27 cellular contexts compared by ENCODE assay signal in genomic region chr5:139859013-139859412, GRCh38.
A peak's percentile ranks its signal among the peaks of the same experiment; 100 is the strongest.
DNase-seq lines count a peak whose midpoint lies in the region; ATAC-seq, FAIRE-seq and TF ChIP-seq lines count a peak whose summit lies in the region.
"Had no signal": no experiment of that assay in that cellular context is flagged by ENCODE, and none has a peak within 500 bp of the region (broad histone marks: within the 10 kb centered on the region; RNA-seq: fewer than 3 reads in every experiment).

No MANE protein-coding gene starts in this region.

- H3K27me3 Mint-ChIP-seq in chondrocyte (ENCODE audit: low read depth) = peaks cover 26% of the 10 kb centered on the region

- no peak overlapping the region for H3K4me3 ChIP-seq in kidney (ENCODE audit: low read length in 2 of 2)
- no peak overlapping the region for H3K4me3 ChIP-seq in spleen
- H3K4me3 ChIP-seq: BLaER1, GM12878 had no signal

- H3K9ac ChIP-seq in kidney (ENCODE audit: low read length in 2 of 2) = no peak overlapping the region
- H3K9ac ChIP-seq: BLaER1 had no signal

- no peaks in the 10 kb centered on the region for H3K9me3 Mint-ChIP-seq in chondrocyte (ENCODE audit: low read depth)
- H3K9me3 Mint-ChIP-seq: CD14-positive monocyte; CD4-positive, alpha-beta memory T cell; CD8-positive, alpha-beta memory T cell had no signal

- H3K4me1 Mint-ChIP-seq in chondrocyte (ENCODE audit: low read depth) = no peaks in the 10 kb centered on the region
- H3K4me1 Mint-ChIP-seq: CD14-positive monocyte; CD4-positive, alpha-beta memory T cell; CD4-positive, CD25-positive, alpha-beta regulatory T cell; CD8-positive, alpha-beta memory T cell had no signal

- intact Hi-C loops in kidney (cut with DNase I) = no loop called here
- intact Hi-C loops in spleen (cut with DNase I; ENCODE audit: low total_unique reads) = no loop called here

- TF ChIP-seq CTCF in chondrocyte (IDR thresholded peaks at IDR 0.05) (no peak), kidney (IDR thresholded peaks at IDR 0.05; ENCODE audit: borderline replicate concordance, extremely low read depth, insufficient read depth) (no peak), spleen (IDR thresholded peaks at IDR 0.05 in 8 of 11, conservative IDR thresholded peaks at IDR 0.05 in 3 of 11) (no peak)

- H3K36me3 Mint-ChIP-seq in chondrocyte (ENCODE audit: low read depth) = no peaks in the 10 kb centered on the region
- H3K36me3 Mint-ChIP-seq: CD14-positive monocyte; CD4-positive, alpha-beta memory T cell; CD4-positive, CD25-positive, alpha-beta regulatory T cell; CD8-positive, alpha-beta memory T cell had no signal

- H3K27ac ChIP-seq in kidney (ENCODE audit: low read depth in 2 of 2, low read length in 2 of 2) (no peak overlapping the region), spleen (no peak overlapping the region)
- H3K27ac ChIP-seq: BLaER1 had no signal

- DNase-seq in chondrocyte (ENCODE audit: low spot score) (peak; percentile 52), kidney (peak; percentile 26), spleen (peak; percentile 53), retina (no peak)
- DNase-seq in stimulated activated naive CD8-positive, alpha-beta T cell treated with anti-CD3 and anti-CD28 coated beads, Interleukin-15, Interleukin-2, amounts not matched to agents 100 U/mL and 50 U/mL, for 24 hours = no peak
- DNase-seq: 8988T; ACHN; BE2C; C1 segment of cervical spinal cord; CD4-positive, alpha-beta memory T cell; CD4-positive, CD25-positive, alpha-beta regulatory T cell; CD8-positive, alpha-beta memory T cell; COR-L47; DMS 273 treated with DMSO at 0.1 percent for 48 hours; DMS153; DMS53; DMS79; DND-41; EL; GDM1 had no signal

- peaks cover 0 to 3% of the 10 kb centered on the region in 2 donors for H3K4me1 ChIP-seq in kidney (ENCODE audit: control insufficient read depth in 1 of 2, insufficient read depth in 1 of 2, low read depth in 1 of 2, low read length in 2 of 2)
- peaks cover 0 to 27% (median 6%) of the 10 kb centered on the region in 6 donors for H3K4me1 ChIP-seq in spleen
- H3K4me1 ChIP-seq: BE2C, BLaER1 had no signal

- no peak overlapping the region for H3K27ac Mint-ChIP-seq in chondrocyte (ENCODE audit: unreplicated experiment)
- H3K27ac Mint-ChIP-seq: CD14-positive monocyte; CD4-positive, alpha-beta memory T cell; CD4-positive, CD25-positive, alpha-beta regulatory T cell; CD8-positive, alpha-beta memory T cell had no signal

- FAIRE-seq in kidney (lab: Jason Lieb, UNC) = no peak
- FAIRE-seq: A204.1, GM12878, GM18507, GM19239 had no signal

- H3K36me3 ChIP-seq in kidney (ENCODE audit: control insufficient read depth in 1 of 2, insufficient read depth in 2 of 2, low read length in 2 of 2) (no peaks in the 10 kb centered on the region), spleen (no peaks in the 10 kb centered on the region)
- H3K36me3 ChIP-seq: BE2C, BLaER1 had no signal

- no peaks in the 10 kb centered on the region for H3K27me3 ChIP-seq in spleen (replicated peaks in 1 of 7)
- H3K27me3 ChIP-seq: BE2C, BLaER1 had no signal

- 93 to 100% (median 94%) methylated on average over 2 of the region's 2 CpGs for WGBS in spleen, 5 donors

- no peak for ATAC-seq in GM18873 (IDR thresholded peaks at IDR 0.05; ENCODE audit: low FRiP score, unreplicated experiment)
- ATAC-seq in stimulated activated naive CD8-positive, alpha-beta T cell treated with anti-CD3 and anti-CD28 coated beads, Interleukin-15, Interleukin-2, amounts not matched to agents 100 U/mL and 50 U/mL, for 24 hours = no peak
- ATAC-seq: GM12878 had no signal

- no peak for TF ChIP-seq POLR2A in spleen (IDR thresholded peaks at IDR 0.05)

- H3K4me3 Mint-ChIP-seq in chondrocyte (ENCODE audit: unreplicated experiment) = no peak overlapping the region
- H3K4me3 Mint-ChIP-seq: CD14-positive monocyte; CD4-positive, alpha-beta memory T cell; CD4-positive, CD25-positive, alpha-beta regulatory T cell; CD8-positive, alpha-beta memory T cell had no signal

- H3K9me3 ChIP-seq in kidney (ENCODE audit: control insufficient read depth in 1 of 2, low read length in 2 of 2) (no peaks in the 10 kb centered on the region), spleen (no peaks in the 10 kb centered on the region)
- H3K9me3 ChIP-seq: BE2C, BLaER1 had no signal

Comparison
In these comparisons a context has a peak if more than half of its experiments do, and no peak if none do; other contexts are left out.
1. DNase-seq: peak in chondrocyte (single experiment), kidney (single experiment) and spleen (single experiment); none in stimulated activated naive CD8-positive, alpha-beta T cell treated with anti-CD3 and anti-CD28 coated beads, Interleukin-15, Interleukin-2, amounts not matched to agents 100 U/mL and 50 U/mL, for 24 hours (single experiment) and retina (single experiment).